8 cellular contexts compared by ENCODE assay signal in genomic region chr16:3058173-3059030, GRCh38. TPM values are rescaled to one million over a fixed set of nuclear protein-coding genes. Genes with fewer than 3 reads are reported as not detected.
DNase-seq lines count a peak whose midpoint lies in the region; ATAC-seq lines count a peak whose summit lies in the region.

No MANE protein-coding gene starts in this region.

- H4K8ac ChIP-seq in trophoblast cell (ENCODE audit: low read depth, low read length) = peak overlapping the region; percentile 100

- peak overlapping the region; percentile 97 for H4K91ac ChIP-seq in trophoblast cell (ENCODE audit: low read depth, low read length)

- H3K4me3 ChIP-seq in CD4-positive, alpha-beta memory T cell (ENCODE audit: low read length in 2 of 2) = peak overlapping the region in 1 of 2 donors; percentile 89
- peak overlapping the region; percentile 88 for H3K4me3 ChIP-seq in trophoblast cell (ENCODE audit: low read depth, low read length)

- peaks cover 10% of the 10 kb centered on the region for H3K79me1 ChIP-seq in trophoblast cell (ENCODE audit: low read length)

- WGBS in trophoblast cell (ENCODE audit: extremely low coverage, insufficient coverage, insufficient read length) = no CpG with 5 or more reads among the region's 76 CpGs

- DNase-seq in CD4-positive, alpha-beta memory T cell = peak; percentile 43 to 69 (median 48)
- DNase-seq in NCI-H146 treated with DMSO at 0.1 percent for 48 hours (lab: John Stamatoyannopoulos, UW; ENCODE audit: unreplicated experiment) = peak; percentile 12
- no peak for DNase-seq in activated naive CD4-positive, alpha-beta T cell treated with anti-CD3 and anti-CD28 coated beads, Interleukin-2, amount 50 U/mL, for 72 hours (ENCODE audit: low spot score in 2 of 2)
- peak; percentile 86 for DNase-seq in cardiac septum (ENCODE audit: low spot score)
- DNase-seq in trophoblast cell = peak in 1 of 2 donors; percentile 27

- peak overlapping the region; percentile 98 for H3K18ac ChIP-seq in trophoblast cell (ENCODE audit: low read length)

- H3K4me1 ChIP-seq in CD4-positive, alpha-beta memory T cell (ENCODE audit: insufficient read depth, low read length) = peaks cover 71% of the 10 kb centered on the region
- H3K4me1 ChIP-seq in trophoblast cell (ENCODE audit: control insufficient read depth in 1 of 2, insufficient read depth in 2 of 2, low read length in 2 of 2) = peaks cover 10 to 11% of the 10 kb centered on the region in 2 experiments

- peak overlapping the region; percentile 82 to 93 (median 90) for H3K27ac Mint-ChIP-seq in CD4-positive, alpha-beta memory T cell
- H3K27ac Mint-ChIP-seq in activated naive CD4-positive, alpha-beta T cell treated with anti-CD3 and anti-CD28 coated beads, Interleukin-2, amount 50 U/mL, for 72 hours = peak overlapping the region; percentile 74 to 94

- H3K27me3 ChIP-seq in CD4-positive, alpha-beta memory T cell (ENCODE audit: insufficient read depth, low read length) = no peaks in the 10 kb centered on the region
- no peaks in the 10 kb centered on the region for H3K27me3 ChIP-seq in trophoblast cell (ENCODE audit: insufficient read depth, low read length)

- no peaks in the 10 kb centered on the region for H3K9me3 Mint-ChIP-seq in CD4-positive, alpha-beta memory T cell
- H3K9me3 Mint-ChIP-seq in activated naive CD4-positive, alpha-beta T cell treated with anti-CD3 and anti-CD28 coated beads, Interleukin-2, amount 50 U/mL, for 72 hours = peaks cover 0 to 4% of the 10 kb centered on the region in 2 donors

- H3K27ac ChIP-seq in CD4-positive, alpha-beta memory T cell (ENCODE audit: low read depth, low read length) = peak overlapping the region; percentile 89
- no peak overlapping the region for H3K27ac ChIP-seq in trophoblast cell (ENCODE audit: low read depth, low read length)

- no peak overlapping the region for H3K23ac ChIP-seq in trophoblast cell (ENCODE audit: low read length)

- H3K9me3 ChIP-seq in CD4-positive, alpha-beta memory T cell (ENCODE audit: control insufficient read depth in 1 of 2, low read length in 2 of 2) = no peaks in the 10 kb centered on the region
- no peaks in the 10 kb centered on the region for H3K9me3 ChIP-seq in trophoblast cell (ENCODE audit: insufficient read depth, low read depth, low read length)

- no peak overlapping the region for H2AK5ac ChIP-seq in trophoblast cell (ENCODE audit: low read length)

- peak overlapping the region; percentile 87 for H3K4me2 ChIP-seq in trophoblast cell (ENCODE audit: low read length)

- intact Hi-C loops in CD4-positive, alpha-beta memory T cell (cut with micrococcal nuclease) = loop anchor here (1.0 to 2.0 kb wide), 8 partner anchors 16 to 108 kb away; no protein-coding TSS in a partner anchor
- intact Hi-C loops in cardiac septum (cut with DNase I) = loop anchor here (2.0 to 5.0 kb wide), 2 partner anchors 70 to 109 kb away; no protein-coding TSS in a partner anchor

- H3K79me2 ChIP-seq in trophoblast cell (ENCODE audit: control insufficient read depth, insufficient read depth, low read length, poor library complexity) = peaks cover 5% of the 10 kb centered on the region

- POLR2A ChIA-PET in CD4-positive, alpha-beta memory T cell (lab: Charles Lee; ENCODE audit: partially characterized antibody) = interaction anchor here (0.6 to 6.7 kb wide), 29 partner anchors 9 to 399 kb away, joined by 3 to 129 read pairs (median 7); partner anchors contain the start of genes MMP25, ZNF174, ZNF213 and ZSCAN10

- peak overlapping the region; percentile 99 for H4K12ac ChIP-seq in trophoblast cell (ENCODE audit: low read depth, low read length)

- H3K36me3 Mint-ChIP-seq in CD4-positive, alpha-beta memory T cell = peaks cover 4 to 22% of the 10 kb centered on the region in 2 donors
- H3K36me3 Mint-ChIP-seq in activated naive CD4-positive, alpha-beta T cell treated with anti-CD3 and anti-CD28 coated beads, Interleukin-2, amount 50 U/mL, for 72 hours = peaks cover 0 to 20% of the 10 kb centered on the region in 2 donors

- H3K27me3 Mint-ChIP-seq in CD4-positive, alpha-beta memory T cell = no peaks in the 10 kb centered on the region

- no peak overlapping the region for H2BK12ac ChIP-seq in trophoblast cell (ENCODE audit: low read length)

- H3K4ac ChIP-seq in trophoblast cell (ENCODE audit: low read depth, low read length) = peak overlapping the region; percentile 80

- H2BK120ac ChIP-seq in trophoblast cell (ENCODE audit: insufficient read depth, low read length, poor library complexity) = peak overlapping the region; percentile 95

- CTCF ChIA-PET in CD4-positive, alpha-beta memory T cell (lab: Charles Lee; ENCODE audit: partially characterized antibody) = interaction anchor here (0.6 to 13.3 kb wide), 24 partner anchors 9 to 204 kb away, joined by 3 to 362 read pairs (median 6); partner anchors contain the start of genes HCFC1R1, THOC6, ZNF213 and ZSCAN10

- peak overlapping the region; percentile 95 for H2AFZ ChIP-seq in trophoblast cell (ENCODE audit: insufficient read depth, low read length, poor library complexity)

- H3K14ac ChIP-seq in trophoblast cell (ENCODE audit: low read length) = peak overlapping the region; percentile 99

- H3K9ac ChIP-seq in trophoblast cell (ENCODE audit: low read length) = peak overlapping the region; percentile 80

- peaks cover 34 to 74% (median 57%) of the 10 kb centered on the region in 4 donors for H3K4me1 Mint-ChIP-seq in CD4-positive, alpha-beta memory T cell

- H2BK5ac ChIP-seq in trophoblast cell (ENCODE audit: low read depth, low read length, poor library complexity) = no peak overlapping the region

- peak overlapping the region; percentile 90 to 95 (median 94) for H3K4me3 Mint-ChIP-seq in CD4-positive, alpha-beta memory T cell

- ATAC-seq in GM21515 (IDR thresholded peaks at IDR 0.05; ENCODE audit: unreplicated experiment) (peak; percentile 29), HG03097 (IDR thresholded peaks at IDR 0.05; ENCODE audit: low FRiP score, unreplicated experiment) (no peak), GM18858 (IDR thresholded peaks at IDR 0.05; ENCODE audit: unreplicated experiment) (no peak)
- ATAC-seq in activated naive CD4-positive, alpha-beta T cell treated with anti-CD3 and anti-CD28 coated beads, Interleukin-2, amount 50 U/mL, for 72 hours = peak; percentile 32 to 48

- no peaks in the 10 kb centered on the region for H3K36me3 ChIP-seq in CD4-positive, alpha-beta memory T cell (ENCODE audit: insufficient read depth, low read length)
- peaks cover 2 to 7% of the 10 kb centered on the region in 2 experiments for H3K36me3 ChIP-seq in trophoblast cell (ENCODE audit: control insufficient read depth in 1 of 2, insufficient read depth in 2 of 2, low read length in 2 of 2)

RNA-seq across cellular contexts. Expression of gene IL32, which starts 7.0 kb away (rescaled TPM):
- total RNA-seq in CD4-positive, alpha-beta memory T cell = 100 to 1,000 TPM; 752 to 810 TPM
- 1,000 to 10,000 TPM; 3,111 to 3,174 TPM for polyA plus RNA-seq in CD4-positive, alpha-beta memory T cell
- 1,000 to 10,000 TPM; 2,042 to 3,291 TPM for total RNA-seq in activated naive CD4-positive, alpha-beta T cell treated with anti-CD3 and anti-CD28 coated beads, Interleukin-2, amount 50 U/mL, for 72 hours
- total RNA-seq in cardiac septum = 32.3 TPM
- 25.1 and 25.7 TPM in 2 replicates for polyA plus RNA-seq in trophoblast cell (2013)

RNA-seq across cellular contexts. Expression of gene MMP25, which starts 12.0 kb away (rescaled TPM):
- total RNA-seq in CD4-positive, alpha-beta memory T cell = 1 to 10 TPM; 2.9 to 3.0 TPM
- under 1 TPM; 0.52 to 0.91 TPM for polyA plus RNA-seq in CD4-positive, alpha-beta memory T cell
- total RNA-seq in activated naive CD4-positive, alpha-beta T cell treated with anti-CD3 and anti-CD28 coated beads, Interleukin-2, amount 50 U/mL, for 72 hours = 1 to 10 TPM; 1.8 to 2.0 TPM
- 3.0 TPM for total RNA-seq in cardiac septum
- polyA plus RNA-seq in trophoblast cell (2013) = 0.14 and 0.17 TPM in 2 replicates

RNA-seq across cellular contexts. Expression of gene BICDL2, which starts 21.7 kb away (rescaled TPM):
- total RNA-seq in CD4-positive, alpha-beta memory T cell = not detected
- not detected for polyA plus RNA-seq in CD4-positive, alpha-beta memory T cell
- 1 to 10 TPM in 1 of 2 donors, not detected in 1; 2.9 TPM for total RNA-seq in activated naive CD4-positive, alpha-beta T cell treated with anti-CD3 and anti-CD28 coated beads, Interleukin-2, amount 50 U/mL, for 72 hours
- total RNA-seq in cardiac septum = not detected
- 2.0 TPM in 2 replicates for polyA plus RNA-seq in trophoblast cell (2013)

RNA-seq across cellular contexts. Expression of gene THOC6, which starts 34.6 kb away (rescaled TPM):
- total RNA-seq in CD4-positive, alpha-beta memory T cell = 10 to 100 TPM; 18.4 to 22.5 TPM
- polyA plus RNA-seq in CD4-positive, alpha-beta memory T cell = 10 to 100 TPM; 41.4 to 48.8 TPM
- 10 to 100 TPM; 35.3 to 65.2 TPM for total RNA-seq in activated naive CD4-positive, alpha-beta T cell treated with anti-CD3 and anti-CD28 coated beads, Interleukin-2, amount 50 U/mL, for 72 hours
- 13.9 TPM for total RNA-seq in cardiac septum
- polyA plus RNA-seq in trophoblast cell (2013) = 26.2 and 26.7 TPM in 2 replicates

RNA-seq across cellular contexts. Expression of gene HCFC1R1, which starts 34.7 kb away (rescaled TPM):
- total RNA-seq in CD4-positive, alpha-beta memory T cell = 10 to 100 TPM; 16.0 to 18.0 TPM
- polyA plus RNA-seq in CD4-positive, alpha-beta memory T cell = 10 to 100 TPM; 18.5 to 23.8 TPM
- total RNA-seq in activated naive CD4-positive, alpha-beta T cell treated with anti-CD3 and anti-CD28 coated beads, Interleukin-2, amount 50 U/mL, for 72 hours = 10 to 100 TPM; 40.9 to 47.3 TPM
- 41.3 TPM for total RNA-seq in cardiac septum
- 124 TPM in 2 replicates for polyA plus RNA-seq in trophoblast cell (2013)

Comparison
In these comparisons a context has a peak if more than half of its experiments do, and no peak if none do; other contexts are left out.
1. DNase-seq: peak in CD4-positive, alpha-beta memory T cell (5 of 5), NCI-H146 treated with DMSO at 0.1 percent for 48 hours (single experiment) and cardiac septum (single experiment); none in activated naive CD4-positive, alpha-beta T cell treated with anti-CD3 and anti-CD28 coated beads, Interleukin-2, amount 50 U/mL, for 72 hours (0 of 2).
2. ATAC-seq: peak in GM21515 (single experiment) and activated naive CD4-positive, alpha-beta T cell treated with anti-CD3 and anti-CD28 coated beads, Interleukin-2, amount 50 U/mL, for 72 hours (2 of 2); none in HG03097 (single experiment) and GM18858 (single experiment).
3. RNA of gene IL32, which starts 7.0 kb away (total RNA-seq): 2,042 to 3,291 TPM in activated naive CD4-positive, alpha-beta T cell treated with anti-CD3 and anti-CD28 coated beads, Interleukin-2, amount 50 U/mL, for 72 hours and 752 to 810 TPM in CD4-positive, alpha-beta memory T cell; 32.3 TPM in cardiac septum (single experiment); every median in the first group is over 10 times any median in the second.